7 cellular contexts compared by ENCODE assay signal in genomic region chr2:228540976-228541375, GRCh38.
"Had no signal": no experiment of that assay in that cellular context is flagged by ENCODE, and none has a peak within 500 bp of the region (broad histone marks: within the 10 kb centered on the region; RNA-seq: fewer than 3 reads in every experiment).

No MANE protein-coding gene starts in this region.

- H3K9me3 ChIP-seq: HAP-1 had no signal

- H3K4me1 ChIP-seq: HAP-1 had no signal

- ATAC-seq: HCT116, K562 had no signal

- DNase-seq: GM23248, GOT3, H7, IMR-90 had no signal

- H3K36me3 ChIP-seq: HAP-1 had no signal

- H3K4me3 ChIP-seq: GM23248, HAP-1, K562 had no signal

- H3K27ac ChIP-seq: GM23248 had no signal
